ENCODE assay signal across 1 cellular context in genomic region chr21:37184784-37185593, GRCh38.
A peak's percentile ranks its signal among the peaks of the same experiment; 100 is the strongest.
TF ChIP-seq lines count a peak whose summit lies in the region.

No MANE protein-coding gene starts in this region.

TF ChIP-seq in HepG2, 621 proteins besides CTCF, POLR2A, EP300 and RAD21:
- TF ChIP-seq PRDM10 (CRISPR knock-in tag; IDR thresholded peaks at IDR 0.05; ENCODE audit: low read depth) = no peak
- peak; percentile 25 for TF ChIP-seq RBM22 (optimal IDR thresholded peaks at IDR 0.05; ENCODE audit: low read length)
